In genomic region chr18:79503891-79504475, GRCh38 we compare ENCODE assay signal across 16 cellular contexts.
DNase-seq lines count a peak whose midpoint lies in the region; ATAC-seq and TF ChIP-seq lines count a peak whose summit lies in the region.
"Had no signal": no experiment of that assay in that cellular context is flagged by ENCODE, and none has a peak within 500 bp of the region (broad histone marks: within the 10 kb centered on the region; RNA-seq: fewer than 3 reads in every experiment).

No MANE protein-coding gene starts in this region.

- H3K4me3 ChIP-seq in SJCRH30 = no peak overlapping the region
- H3K4me3 ChIP-seq: breast epithelium, skin epidermis had no signal

- no peak for DNase-seq in T-helper 1 cell
- DNase-seq in activated naive CD8-positive, alpha-beta T cell treated with anti-CD3 and anti-CD28 coated beads, Interleukin-2, amount 50 U/mL, for 24 hours = no peak
- peak; percentile 25 for DNase-seq in osteocyte (ENCODE audit: extremely low spot score, unreplicated experiment)
- DNase-seq in SJCRH30 = no peak
- DNase-seq in NCI-H82 (lab: John Stamatoyannopoulos, UW) = no peak
- DNase-seq in retina = no peak
- DNase-seq: Calu3, natural killer cell, NCI-H1436 treated with DMSO at 0.1 percent for 48 hours, NCI-H524 treated with DMSO at 0.1 percent for 48 hours had no signal

- no peaks in the 10 kb centered on the region for H3K4me1 ChIP-seq in SJCRH30

- peaks cover 17% of the 10 kb centered on the region for H3K9me3 Mint-ChIP-seq in T-helper 1 cell treated with Interleukin-12 subunit alpha and Interleukin-12 subunit beta and Interleukin-4 antibody, amounts not matched to agents 30 μg/mL and 1 μg/mL, for 36 hours
- H3K9me3 Mint-ChIP-seq in IgD-negative memory B cell (peaks cover 0 to 4% (median 2%) of the 10 kb centered on the region in 3 donors), osteocyte (ENCODE audit: unreplicated experiment) (peaks cover 17% of the 10 kb centered on the region)
- H3K9me3 Mint-ChIP-seq in activated naive CD8-positive, alpha-beta T cell treated with anti-CD3 and anti-CD28 coated beads, Interleukin-2, amount 50 U/mL, for 24 hours = peaks cover 16% of the 10 kb centered on the region

- H3K36me3 Mint-ChIP-seq in T-helper 1 cell treated with Interleukin-12 subunit alpha and Interleukin-12 subunit beta and Interleukin-4 antibody, amounts not matched to agents 30 μg/mL and 1 μg/mL, for 36 hours (ENCODE audit: low read depth) = peaks cover 20% of the 10 kb centered on the region
- peaks cover 4% of the 10 kb centered on the region for H3K36me3 Mint-ChIP-seq in IgD-negative memory B cell
- H3K36me3 Mint-ChIP-seq in activated naive CD8-positive, alpha-beta T cell treated with anti-CD3 and anti-CD28 coated beads, Interleukin-2, amount 50 U/mL, for 24 hours (ENCODE audit: low read depth) = peaks cover 46% of the 10 kb centered on the region
- peaks cover 5% of the 10 kb centered on the region for H3K36me3 Mint-ChIP-seq in osteocyte (ENCODE audit: unreplicated experiment)

- H3K27me3 ChIP-seq in SJCRH30 = no peaks in the 10 kb centered on the region
- H3K27me3 ChIP-seq: breast epithelium had no signal

- no peaks in the 10 kb centered on the region for H3K27me3 Mint-ChIP-seq in T-helper 1 cell treated with Interleukin-12 subunit alpha and Interleukin-12 subunit beta and Interleukin-4 antibody, amounts not matched to agents 30 μg/mL and 1 μg/mL, for 36 hours (ENCODE audit: low read depth)
- H3K27me3 Mint-ChIP-seq in IgD-negative memory B cell = peaks cover 2% of the 10 kb centered on the region
- H3K27me3 Mint-ChIP-seq in activated naive CD8-positive, alpha-beta T cell treated with anti-CD3 and anti-CD28 coated beads, Interleukin-2, amount 50 U/mL, for 24 hours = no peaks in the 10 kb centered on the region
- peaks cover 5% of the 10 kb centered on the region for H3K27me3 Mint-ChIP-seq in osteocyte (ENCODE audit: unreplicated experiment)

- peak; percentile 11 for ATAC-seq in activated naive CD8-positive, alpha-beta T cell treated with anti-CD3 and anti-CD28 coated beads, Interleukin-2, amount 50 U/mL, for 24 hours
- ATAC-seq: natural killer cell had no signal

- peak overlapping the region; percentile 2 for H3K27ac Mint-ChIP-seq in T-helper 1 cell treated with Interleukin-12 subunit alpha and Interleukin-12 subunit beta and Interleukin-4 antibody, amounts not matched to agents 30 μg/mL and 1 μg/mL, for 36 hours
- H3K27ac Mint-ChIP-seq in IgD-negative memory B cell (peak overlapping the region in 2 of 3 donors; percentile 55 to 57), osteocyte (ENCODE audit: unreplicated experiment) (no peak overlapping the region)
- peak overlapping the region; percentile 88 for H3K27ac Mint-ChIP-seq in activated naive CD8-positive, alpha-beta T cell treated with anti-CD3 and anti-CD28 coated beads, Interleukin-2, amount 50 U/mL, for 24 hours

- H3K27ac ChIP-seq in SJCRH30 = no peak overlapping the region
- H3K27ac ChIP-seq: 22Rv1, breast epithelium, RWPE1, skin epidermis had no signal

- H3K4me1 Mint-ChIP-seq in T-helper 1 cell treated with Interleukin-12 subunit alpha and Interleukin-12 subunit beta and Interleukin-4 antibody, amounts not matched to agents 30 μg/mL and 1 μg/mL, for 36 hours (ENCODE audit: low read depth) = peaks cover 31% of the 10 kb centered on the region
- H3K4me1 Mint-ChIP-seq in IgD-negative memory B cell (peaks cover 35 to 43% (median 39%) of the 10 kb centered on the region in 3 donors), osteocyte (ENCODE audit: unreplicated experiment) (peaks cover 13% of the 10 kb centered on the region)
- H3K4me1 Mint-ChIP-seq in activated naive CD8-positive, alpha-beta T cell treated with anti-CD3 and anti-CD28 coated beads, Interleukin-2, amount 50 U/mL, for 24 hours = peaks cover 69% of the 10 kb centered on the region

- no peak overlapping the region for H3K4me3 Mint-ChIP-seq in T-helper 1 cell treated with Interleukin-12 subunit alpha and Interleukin-12 subunit beta and Interleukin-4 antibody, amounts not matched to agents 30 μg/mL and 1 μg/mL, for 36 hours
- H3K4me3 Mint-ChIP-seq in IgD-negative memory B cell = peak overlapping the region in 3 of 4 donors; percentile 7 to 79 (median 68)
- peak overlapping the region; percentile 45 for H3K4me3 Mint-ChIP-seq in activated naive CD8-positive, alpha-beta T cell treated with anti-CD3 and anti-CD28 coated beads, Interleukin-2, amount 50 U/mL, for 24 hours
- H3K4me3 Mint-ChIP-seq in osteocyte (ENCODE audit: unreplicated experiment) = no peak overlapping the region
- H3K4me3 Mint-ChIP-seq: natural killer cell had no signal

- TF ChIP-seq CTCF in osteocyte (IDR thresholded peaks at IDR 0.05) = no peak

- no peaks in the 10 kb centered on the region for H3K9me3 ChIP-seq in SJCRH30 (replicated peaks)

- H3K36me3 ChIP-seq in SJCRH30 = no peaks in the 10 kb centered on the region
- H3K36me3 ChIP-seq: breast epithelium had no signal

Comparison
In these comparisons a context has a peak if more than half of its experiments do, and no peak if none do; other contexts are left out.
1. H3K4me3 Mint-ChIP-seq: peak in IgD-negative memory B cell (3 of 4) and activated naive CD8-positive, alpha-beta T cell treated with anti-CD3 and anti-CD28 coated beads, Interleukin-2, amount 50 U/mL, for 24 hours (single experiment); none in T-helper 1 cell treated with Interleukin-12 subunit alpha and Interleukin-12 subunit beta and Interleukin-4 antibody, amounts not matched to agents 30 μg/mL and 1 μg/mL, for 36 hours (single experiment) and osteocyte (single experiment).